ENCODE assay signal across 11 cellular contexts in the genomic region with DNA sequence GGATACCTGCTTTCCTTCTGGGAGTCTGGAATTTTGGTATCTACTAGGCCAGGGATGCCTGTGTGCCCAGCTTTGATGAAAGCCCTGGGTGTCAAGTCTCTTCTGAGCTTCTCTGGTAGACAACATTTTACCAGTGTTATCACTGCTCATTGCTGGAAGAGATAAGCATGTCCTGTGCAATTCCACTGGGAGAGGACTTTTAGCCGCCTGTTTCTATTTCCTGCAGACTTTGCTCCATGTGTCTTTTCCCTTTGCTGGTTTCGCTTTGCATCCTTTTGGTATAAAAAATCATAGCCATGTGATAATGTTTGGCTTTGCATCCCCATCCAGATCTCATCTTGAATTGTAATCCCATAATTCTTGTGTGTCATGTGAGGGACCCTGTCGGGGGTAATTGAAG.
"Had no signal": no experiment of that assay in that cellular context is flagged by ENCODE, and none has a peak within 500 bp of the region (broad histone marks: within the 10 kb centered on the region; RNA-seq: fewer than 3 reads in every experiment).

No MANE protein-coding gene starts in this region.

- FAIRE-seq: H1, H54 had no signal

- DNase-seq: GM23248, GOT3, H7, H9, HCEC 1CT, HFFc6 had no signal

- ATAC-seq: GM23338, HCT116 had no signal

- H3K4me3 ChIP-seq: GM23248, GM23338, HAP-1 had no signal

- H3K9me3 ChIP-seq: HAP-1 had no signal

- H3K36me3 ChIP-seq: HAP-1 had no signal

- H3K4me1 ChIP-seq: HAP-1 had no signal

- H3K27ac ChIP-seq: GM23248 had no signal
